15 cellular contexts compared by ENCODE assay signal in the genomic region with DNA sequence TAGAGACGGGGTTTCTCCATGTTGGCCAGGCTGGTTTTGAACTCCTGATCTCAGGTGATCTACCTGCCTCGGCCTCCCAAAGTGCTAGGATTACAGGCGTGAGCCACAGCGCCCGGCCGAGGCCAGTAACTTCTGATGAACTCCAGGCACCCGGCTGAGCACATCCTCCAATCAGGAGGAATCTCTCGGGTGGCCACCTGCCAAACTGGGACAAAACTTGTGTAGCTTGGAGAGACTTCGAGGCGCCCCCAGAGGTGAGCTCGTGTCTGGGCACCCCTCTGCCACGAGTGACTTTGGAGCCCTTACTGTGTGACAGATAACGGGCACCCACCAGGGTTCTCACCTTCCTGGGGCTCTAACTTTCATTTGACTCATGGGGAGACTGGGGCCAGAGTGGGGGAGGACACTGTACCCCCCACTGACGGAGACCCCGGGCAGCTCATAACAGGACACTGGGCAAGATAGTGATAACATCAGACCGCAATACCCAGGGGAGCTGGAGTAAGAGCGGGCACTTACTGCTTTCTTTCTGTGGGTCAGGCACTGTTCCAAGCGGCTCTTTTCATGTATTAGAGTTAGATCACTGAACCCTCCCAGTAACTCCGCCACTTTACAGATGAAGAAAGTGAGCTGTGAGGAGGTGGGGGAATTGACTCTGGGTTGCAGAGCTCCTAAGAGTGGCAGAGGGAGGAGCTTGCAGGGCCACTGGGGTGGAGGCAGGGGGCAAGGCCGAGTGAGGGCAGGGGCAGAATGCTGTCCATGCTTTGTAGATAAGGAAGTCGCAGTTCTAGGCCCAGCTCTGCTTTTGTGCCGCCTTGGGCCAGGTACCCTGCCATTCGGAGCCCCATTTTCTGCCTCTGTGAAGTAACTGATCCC. TPM values are rescaled to one million over a fixed set of nuclear protein-coding genes. Genes with fewer than 3 reads are reported as not detected.
DNase-seq lines count a peak whose midpoint lies in the region; ATAC-seq and TF ChIP-seq lines count a peak whose summit lies in the region.
"Had no signal": no experiment of that assay in that cellular context is flagged by ENCODE, and none has a peak within 500 bp of the region (broad histone marks: within the 10 kb centered on the region; RNA-seq: fewer than 3 reads in every experiment).

No MANE protein-coding gene starts in this region.

- no peak for ATAC-seq in HG03432 (IDR thresholded peaks at IDR 0.05; ENCODE audit: unreplicated experiment)
- ATAC-seq: CD8-positive, alpha-beta T cell; esophagus mucosa had no signal

- H3K27me3 Mint-ChIP-seq in chondrocyte (ENCODE audit: low read depth) = peaks cover 5% of the 10 kb centered on the region
- H3K27me3 Mint-ChIP-seq in osteocyte (ENCODE audit: unreplicated experiment) = peaks cover 14% of the 10 kb centered on the region

- H3K36me3 Mint-ChIP-seq in chondrocyte (ENCODE audit: low read depth) (no peaks in the 10 kb centered on the region), osteocyte (ENCODE audit: unreplicated experiment) (no peaks in the 10 kb centered on the region)
- H3K36me3 Mint-ChIP-seq: CD8-positive, alpha-beta T cell had no signal

- DNase-seq in DMS79 treated with DMSO at 0.1 percent for 48 hours (lab: John Stamatoyannopoulos, UW) (peak; percentile 82), NCI-H128 (lab: John Stamatoyannopoulos, UW; ENCODE audit: unreplicated experiment) (peak; percentile 7), chondrocyte (ENCODE audit: low spot score) (no peak), osteocyte (ENCODE audit: extremely low spot score, unreplicated experiment) (no peak), NCI-H69 (lab: John Stamatoyannopoulos, UW) (no peak), islet precursor cell (no peak), NCI-H1092 treated with DMSO at 0.1 percent for 48 hours (lab: John Stamatoyannopoulos, UW) (no peak)
- DNase-seq: activated CD4-positive, CD25-positive, alpha-beta regulatory T cell treated with anti-CD3 and anti-CD28 coated beads, Interleukin-2, amount 50 U/mL, for 72 hours; activated T-cell treated with anti-CD3 and anti-CD28 coated beads, Interleukin-2, amount 50 U/mL, for 48 hours; CD8-positive, alpha-beta T cell; central memory CD4-positive, alpha-beta T cell; H9; stimulated activated CD4-positive, alpha-beta T cell treated with anti-CD3 and anti-CD28 coated beads, Interleukin-15, amount 100 ng/mL, for 24 hours had no signal

- no peak for TF ChIP-seq CTCF in chondrocyte (IDR thresholded peaks at IDR 0.05)
- no peak for TF ChIP-seq CTCF in osteocyte (IDR thresholded peaks at IDR 0.05)

- peak overlapping the region; percentile 80 for H3K27ac Mint-ChIP-seq in chondrocyte (ENCODE audit: unreplicated experiment)
- peak overlapping the region; percentile 73 for H3K27ac Mint-ChIP-seq in osteocyte (ENCODE audit: unreplicated experiment)
- H3K27ac Mint-ChIP-seq: CD8-positive, alpha-beta T cell; H9 had no signal

- H3K4me3 Mint-ChIP-seq in chondrocyte (ENCODE audit: unreplicated experiment) = no peak overlapping the region
- no peak overlapping the region for H3K4me3 Mint-ChIP-seq in osteocyte (ENCODE audit: unreplicated experiment)
- H3K4me3 Mint-ChIP-seq: CD8-positive, alpha-beta T cell had no signal

- peaks cover 55% of the 10 kb centered on the region for H3K4me1 Mint-ChIP-seq in chondrocyte (ENCODE audit: low read depth)
- H3K4me1 Mint-ChIP-seq in osteocyte (ENCODE audit: unreplicated experiment) = peaks cover 52% of the 10 kb centered on the region

- no peaks in the 10 kb centered on the region for H3K9me3 Mint-ChIP-seq in chondrocyte (ENCODE audit: low read depth)
- no peaks in the 10 kb centered on the region for H3K9me3 Mint-ChIP-seq in osteocyte (ENCODE audit: unreplicated experiment)
- H3K9me3 Mint-ChIP-seq: CD8-positive, alpha-beta T cell; H9 had no signal

RNA-seq across cellular contexts. Expression of gene PADI2, which starts 1.9 kb away (rescaled TPM):
- total RNA-seq in chondrocyte = 20.9 to 74.9 TPM (median 72.6 TPM) in 3 replicates
- 111 TPM in 2 replicates for total RNA-seq in osteocyte
- total RNA-seq: CD8-positive, alpha-beta T cell had no signal

Comparison
In these comparisons a context has a peak if more than half of its experiments do, and no peak if none do; other contexts are left out.
1. DNase-seq: peak in DMS79 treated with DMSO at 0.1 percent for 48 hours (single experiment) and NCI-H128 (single experiment); none in chondrocyte (single experiment), osteocyte (single experiment), NCI-H69 (single experiment), islet precursor cell (single experiment) and NCI-H1092 treated with DMSO at 0.1 percent for 48 hours (single experiment).